9 cellular contexts compared by ENCODE assay signal in genomic region chr11:73321342-73322110, GRCh38. TPM values are rescaled to one million over a fixed set of nuclear protein-coding genes. Genes with fewer than 3 reads are reported as not detected.
DNase-seq lines count a peak whose midpoint lies in the region; ATAC-seq, FAIRE-seq and TF ChIP-seq lines count a peak whose summit lies in the region.
"Had no signal": no experiment of that assay in that cellular context is flagged by ENCODE, and none has a peak within 500 bp of the region (broad histone marks: within the 10 kb centered on the region; RNA-seq: fewer than 3 reads in every experiment).

No MANE protein-coding gene starts in this region.

- peak overlapping the region; percentile 66 to 85 for H3K27ac ChIP-seq in prostate gland

- no peaks in the 10 kb centered on the region for H3K36me3 Mint-ChIP-seq in effector memory CD8-positive, alpha-beta T cell (ENCODE audit: insufficient read depth)
- peaks cover 4% of the 10 kb centered on the region for H3K36me3 Mint-ChIP-seq in progenitor cell of endocrine pancreas (ENCODE audit: insufficient read depth)

- TF ChIP-seq CTCF in fibroblast of the aortic adventitia (IDR thresholded peaks at IDR 0.05; ENCODE audit: insufficient read depth, low read length) (no peak), prostate gland (IDR thresholded peaks at IDR 0.05) (no peak), D721Med (IDR thresholded peaks at IDR 0.05; ENCODE audit: insufficient read depth, missing control alignments) (no peak), progenitor cell of endocrine pancreas (IDR thresholded peaks at IDR 0.05; ENCODE audit: unreplicated experiment) (no peak)

- peaks cover 15% of the 10 kb centered on the region for H3K4me1 ChIP-seq in prostate gland (replicated peaks)

- no peak for FAIRE-seq in D721Med (lab: Jason Lieb, UNC)

- H3K9me3 ChIP-seq in prostate gland = no peaks in the 10 kb centered on the region

- H3K27me3 ChIP-seq in prostate gland (replicated peaks; ENCODE audit: insufficient read depth) = no peaks in the 10 kb centered on the region

- H3K4me1 Mint-ChIP-seq in effector memory CD8-positive, alpha-beta T cell (ENCODE audit: low read depth in 2 of 2) = peaks cover 2 to 4% of the 10 kb centered on the region in 2 donors
- H3K4me1 Mint-ChIP-seq in progenitor cell of endocrine pancreas (ENCODE audit: low read depth) = peaks cover 20% of the 10 kb centered on the region

- no peak for ATAC-seq in effector memory CD8-positive, alpha-beta T cell (replicated peaks)

- H3K27ac Mint-ChIP-seq in effector memory CD8-positive, alpha-beta T cell = peak overlapping the region in 1 of 2 donors; percentile 39
- H3K27ac Mint-ChIP-seq in progenitor cell of endocrine pancreas = no peak overlapping the region

- DNase-seq in Daoy (ENCODE audit: low read depth) = peak; percentile 76
- DNase-seq in fibroblast of the aortic adventitia (ENCODE audit: low read depth) = peak; percentile 42
- DNase-seq in prostate gland (ENCODE audit: low spot score) = no peak
- no peak for DNase-seq in Ammon's horn (ENCODE audit: low spot score)
- DNase-seq in D721Med (ENCODE audit: insufficient read length, low spot score) = no peak
- no peak for DNase-seq in effector memory CD8-positive, alpha-beta T cell
- DNase-seq in progenitor cell of endocrine pancreas (ENCODE audit: low spot score, unreplicated experiment) = no peak
- DNase-seq: midbrain had no signal

- no peaks in the 10 kb centered on the region for H3K36me3 ChIP-seq in prostate gland

- H3K27me3 Mint-ChIP-seq in effector memory CD8-positive, alpha-beta T cell = peaks cover 9 to 19% of the 10 kb centered on the region in 2 donors
- H3K27me3 Mint-ChIP-seq in progenitor cell of endocrine pancreas = no peaks in the 10 kb centered on the region

- H3K4me3 ChIP-seq in fibroblast of the aortic adventitia (ENCODE audit: low read depth, low read length) (no peak overlapping the region), prostate gland (no peak overlapping the region)

- H3K9me3 Mint-ChIP-seq in effector memory CD8-positive, alpha-beta T cell = no peaks in the 10 kb centered on the region
- no peaks in the 10 kb centered on the region for H3K9me3 Mint-ChIP-seq in progenitor cell of endocrine pancreas (ENCODE audit: low read depth)

- H3K4me3 Mint-ChIP-seq in effector memory CD8-positive, alpha-beta T cell = no peak overlapping the region
- no peak overlapping the region for H3K4me3 Mint-ChIP-seq in progenitor cell of endocrine pancreas (ENCODE audit: low read depth)

- TF ChIP-seq POLR2A in prostate gland (IDR thresholded peaks at IDR 0.05) = no peak

- WGBS in prostate gland = 37% methylated on average over 11 of the region's 11 CpGs

- intact Hi-C loops in prostate gland (cut with DNase I) = no loop called here

TF ChIP-seq in PFSK-1, 5 proteins besides CTCF, POLR2A, EP300 and RAD21:
- TF ChIP-seq FOXP2 (optimal IDR thresholded peaks at IDR 0.05; ENCODE audit: borderline replicate concordance, extremely low read depth, extremely low read length, insufficient read depth) (peak; percentile 64), TAF1 (IDR thresholded peaks at IDR 0.05; ENCODE audit: borderline replicate concordance, insufficient read depth, low read length) (no peak)

RNA-seq across cellular contexts. Expression of gene ARHGEF17, which starts 13.4 kb away (rescaled TPM):
- 4.7 and 6.0 TPM in 2 replicates for total RNA-seq in Daoy (2014; rRNA removed; shearing (Covaris generic))
- polyA plus RNA-seq in PFSK-1 (2012; ENCODE audit: insufficient read length, low read depth) = 5.5 TPM
- total RNA-seq in fibroblast of the aortic adventitia (ENCODE audit: low replicate concordance) (30.3 and 70.3 TPM in 2 replicates), prostate gland (10 to 100 TPM; 34.0 to 66.9 TPM), progenitor cell of endocrine pancreas (71.4 and 77.0 TPM in 2 replicates)

RNA-seq across cellular contexts. Expression of gene P2RY6, which starts 49.4 kb away (rescaled TPM):
- 0.80 TPM in 1 of 2 replicates, not detected in the other for total RNA-seq in Daoy (2014; rRNA removed; shearing (Covaris generic))
- polyA plus RNA-seq in PFSK-1 (2012; ENCODE audit: insufficient read length, low read depth) = 0.33 TPM
- total RNA-seq in fibroblast of the aortic adventitia (ENCODE audit: low replicate concordance) (1.2 TPM in 1 of 2 replicates, not detected in the other), prostate gland (1 to 10 TPM in 1 of 2 donors, under 1 TPM in 1; 0.64 to 3.5 TPM), progenitor cell of endocrine pancreas (0.13 and 0.14 TPM in 2 replicates)

RNA-seq across cellular contexts. Expression of gene RELT, which starts 54.7 kb away (rescaled TPM):
- 10.3 and 11.2 TPM in 2 replicates for total RNA-seq in Daoy (2014; rRNA removed; shearing (Covaris generic))
- polyA plus RNA-seq in PFSK-1 (2012; ENCODE audit: insufficient read length, low read depth) = 10.2 TPM
- 0.57 and 4.6 TPM in 2 replicates for total RNA-seq in fibroblast of the aortic adventitia (ENCODE audit: low replicate concordance)
- total RNA-seq in prostate gland = 10 to 100 TPM in 1 of 2 donors, under 1 TPM in 1; 0.96 to 10.3 TPM
- total RNA-seq in progenitor cell of endocrine pancreas = 5.3 and 5.7 TPM in 2 replicates

Comparison
In these comparisons a context has a peak if more than half of its experiments do, and no peak if none do; other contexts are left out.
1. DNase-seq: peak in Daoy (single experiment) and fibroblast of the aortic adventitia (single experiment); none in prostate gland (single experiment), Ammon's horn (single experiment), D721Med (single experiment), effector memory CD8-positive, alpha-beta T cell (0 of 3) and progenitor cell of endocrine pancreas (single experiment).